ENCODE assay signal across 8 cellular contexts in genomic region chr3:156816091-156816793, GRCh38. TPM values are rescaled to one million over a fixed set of nuclear protein-coding genes. Genes with fewer than 3 reads are reported as not detected.
A peak's percentile ranks its signal among the peaks of the same experiment; 100 is the strongest.
DNase-seq lines count a peak whose midpoint lies in the region; ATAC-seq and TF ChIP-seq lines count a peak whose summit lies in the region.

No MANE protein-coding gene starts in this region.

- H3K36me3 Mint-ChIP-seq in dendritic cell treated with granulocyte-macrophage colony-stimulating factor and Interleukin-4, amounts not matched to agents 40 ng/mL and 50 ng/mL, for 4 days (ENCODE audit: low read depth) = no peaks in the 10 kb centered on the region

- peak overlapping the region; percentile 80 for H3K27ac Mint-ChIP-seq in dendritic cell treated with granulocyte-macrophage colony-stimulating factor and Interleukin-4, amounts not matched to agents 40 ng/mL and 50 ng/mL, for 4 days

- H3K9me3 Mint-ChIP-seq in dendritic cell treated with granulocyte-macrophage colony-stimulating factor and Interleukin-4, amounts not matched to agents 40 ng/mL and 50 ng/mL, for 4 days = no peaks in the 10 kb centered on the region

- intact Hi-C loops in dendritic cell treated with granulocyte-macrophage colony-stimulating factor and Interleukin-4, amounts not matched to agents 40 ng/mL and 50 ng/mL, for 4 days (cut with micrococcal nuclease) = loop anchor here (2.0 to 10.0 kb wide), 3 partner anchors 141 to 273 kb away; partner anchors contain the start of genes SSR3 and TIPARP

- H3K27me3 Mint-ChIP-seq in dendritic cell treated with granulocyte-macrophage colony-stimulating factor and Interleukin-4, amounts not matched to agents 40 ng/mL and 50 ng/mL, for 4 days = peaks cover 2% of the 10 kb centered on the region

- H3K4me1 Mint-ChIP-seq in dendritic cell treated with granulocyte-macrophage colony-stimulating factor and Interleukin-4, amounts not matched to agents 40 ng/mL and 50 ng/mL, for 4 days (ENCODE audit: low read depth) = peaks cover 44% of the 10 kb centered on the region

- DNase-seq in AG08395 (ENCODE audit: low spot score) (peak; percentile 64), lung microvascular endothelial cell (ENCODE audit: low read depth in 2 of 2) (peak; percentile 48 to 76), cerebellar nuclear complex (lab: John Stamatoyannopoulos, UW) (no peak)
- DNase-seq in stimulated activated naive CD8-positive, alpha-beta T cell treated with anti-CD3 and anti-CD28 coated beads, Interleukin-15, Interleukin-2, amounts not matched to agents 100 U/mL and 50 U/mL, for 24 hours = peak; percentile 32

- peak; percentile 28 for ATAC-seq in HG03196 (IDR thresholded peaks at IDR 0.05; ENCODE audit: unreplicated experiment)
- ATAC-seq in activated CD4-positive, CD25-positive, alpha-beta regulatory T cell treated with anti-CD3 and anti-CD28 coated beads, Interleukin-2, amount 50 U/mL, for 24 hours = peak; percentile 8 to 25
- ATAC-seq in stimulated activated naive CD8-positive, alpha-beta T cell treated with anti-CD3 and anti-CD28 coated beads, Interleukin-15, Interleukin-2, amounts not matched to agents 100 U/mL and 50 U/mL, for 24 hours = peak; percentile 33

- H3K4me3 Mint-ChIP-seq in dendritic cell treated with granulocyte-macrophage colony-stimulating factor and Interleukin-4, amounts not matched to agents 40 ng/mL and 50 ng/mL, for 4 days = peak overlapping the region; percentile 75

- peak; percentile 18 for TF ChIP-seq POLR2A in GM19099 (IDR thresholded peaks at IDR 0.05; ENCODE audit: extremely low read depth, insufficient read length, low read depth)

RNA-seq across cellular contexts. Expression of gene LEKR1, which starts 9.9 kb away (rescaled TPM):
- under 0.01 and 0.60 TPM in 2 replicates for total RNA-seq in lung microvascular endothelial cell

Comparison
In these comparisons a context has a peak if more than half of its experiments do, and no peak if none do; other contexts are left out.
1. DNase-seq: peak in AG08395 (single experiment), lung microvascular endothelial cell (2 of 2) and stimulated activated naive CD8-positive, alpha-beta T cell treated with anti-CD3 and anti-CD28 coated beads, Interleukin-15, Interleukin-2, amounts not matched to agents 100 U/mL and 50 U/mL, for 24 hours (single experiment); none in cerebellar nuclear complex (0 of 2).
2. Peak in every context shown above with its lines, with median percentiles within 50 percentile points of each other: ATAC-seq.